1 cellular context compared by ENCODE assay signal in the genomic region with DNA sequence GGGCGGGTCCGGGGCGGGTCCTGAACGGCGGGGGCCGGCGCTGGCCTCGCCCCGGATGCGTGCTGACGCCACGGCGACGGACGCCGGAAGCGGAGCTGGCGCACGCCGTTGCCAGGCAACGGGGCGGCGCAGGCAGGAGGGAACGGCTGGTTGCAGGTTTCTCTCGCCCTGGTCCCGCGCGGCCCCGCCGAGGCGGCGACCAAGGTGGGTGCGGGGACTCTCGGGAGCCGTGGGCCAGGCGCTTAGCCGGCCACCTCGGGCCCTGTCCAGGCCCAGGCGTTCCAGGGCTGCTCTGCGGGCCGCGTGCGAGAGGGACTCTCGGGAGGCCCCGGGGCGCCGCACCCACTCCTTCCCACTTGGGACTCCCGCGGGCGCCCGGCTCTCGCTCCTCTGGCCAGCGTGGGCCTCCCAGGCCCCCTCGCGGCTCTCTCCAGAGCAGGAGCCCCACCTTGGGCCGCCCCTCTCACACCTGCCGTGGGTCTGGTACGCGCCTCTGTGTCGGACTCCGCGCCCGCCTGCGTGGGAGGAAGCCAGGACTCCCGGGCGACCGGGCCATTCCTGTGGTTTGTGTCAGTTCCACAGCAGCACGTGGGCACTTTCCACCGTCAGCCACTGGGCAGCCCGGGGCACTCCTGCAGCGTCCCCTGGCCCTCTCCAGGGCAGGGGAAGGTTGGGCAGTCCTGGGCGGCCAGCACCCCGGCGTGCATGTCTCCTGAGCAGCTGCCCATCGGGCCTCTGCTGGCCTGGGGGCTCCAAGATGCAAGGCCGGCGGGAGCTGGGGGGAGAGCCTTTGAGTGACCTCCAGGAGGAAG.
TF ChIP-seq lines count a peak whose summit lies in the region.

CLBA1 (plus strand) TSS at position 114 of the 812 bp plus-strand sequence; CDS start at position 758, 644 bp downstream.

TF ChIP-seq in endothelial cell of umbilical vein, 7 proteins besides CTCF, POLR2A, EP300 and RAD21 (continued from another document):
- peak; percentile 4 for TF ChIP-seq MAX (IDR thresholded peaks at IDR 0.05; ENCODE audit: insufficient read depth, insufficient read length)
- TF ChIP-seq MYC (IDR thresholded peaks at IDR 0.05; ENCODE audit: low read depth, low read length) = no peak
- peak; percentile 70 for TF ChIP-seq POLR2AphosphoS5 (IDR thresholded peaks at IDR 0.05; ENCODE audit: insufficient read depth, low read depth, low read length)
